ENCODE assay signal across 21 cellular contexts in the genomic region with DNA sequence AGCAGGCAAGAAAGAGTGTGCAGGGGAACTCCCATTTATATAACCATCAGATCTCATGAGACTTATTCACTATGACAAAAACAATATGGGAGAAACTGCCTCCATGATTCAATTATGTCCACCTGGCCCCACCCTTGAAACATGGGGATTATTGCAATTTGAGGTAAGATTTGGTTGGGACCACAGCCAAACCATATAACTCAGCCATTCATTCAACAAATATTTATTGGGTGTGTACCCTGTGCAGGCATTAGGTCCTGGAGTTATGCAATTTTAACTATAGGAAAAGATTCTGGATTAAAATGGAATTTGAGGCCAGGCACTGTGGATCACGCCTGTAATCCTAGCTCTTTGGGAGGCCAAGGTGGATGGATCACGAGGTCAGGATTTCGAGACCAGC.
"Had no signal": no experiment of that assay in that cellular context is flagged by ENCODE, and none has a peak within 500 bp of the region (broad histone marks: within the 10 kb centered on the region; RNA-seq: fewer than 3 reads in every experiment).

No MANE protein-coding gene starts in this region.

- H3K27ac ChIP-seq: cardiac muscle cell, gastrocnemius medialis, pancreas, psoas muscle, tibial artery had no signal

- H3K4me3 ChIP-seq: cardiac muscle cell, gastrocnemius medialis, pancreas, psoas muscle, tibial artery had no signal

- H3K4me1 ChIP-seq: pancreas, tibial artery had no signal

- ATAC-seq: activated T-cell treated with anti-CD3 and anti-CD28 coated beads, Interleukin-2, amount 50 U/mL, for 72 hours; gastrocnemius medialis; left colon; pancreas; psoas muscle; right cardiac atrium; stimulated activated naive CD8-positive, alpha-beta T cell treated with anti-CD3 and anti-CD28 coated beads, Interleukin-15, amount 100 ng/mL, for 72 hours; T-helper 17 cell had no signal

- H3K4me3 Mint-ChIP-seq: activated B cell treated with CpG ODN at 0.5 μM for 24 hours; activated CD4-positive, alpha-beta memory T cell treated with anti-CD3 and anti-CD28 coated beads for 36 hours; activated naive CD4-positive, alpha-beta T cell treated with anti-CD3 and anti-CD28 coated beads for 36 hours; activated naive CD8-positive, alpha-beta T cell treated with anti-CD3 and anti-CD28 coated beads, Interleukin-2, amount 10 ng/mL, durations not matched to agents 7 days and 5 days; activated T-cell treated with anti-CD3 and anti-CD28 coated beads, Interleukin-2, amount 50 U/mL, for 72 hours; nephron progenitor cell; stimulated activated naive CD8-positive, alpha-beta T cell treated with anti-CD3 and anti-CD28 coated beads, Interleukin-15, amount 100 ng/mL, for 72 hours; T-helper 17 cell had no signal

- DNase-seq: activated B cell treated with CpG ODN at 0.5 μM for 24 hours; activated CD4-positive, alpha-beta memory T cell treated with anti-CD3 and anti-CD28 coated beads for 36 hours; activated CD4-positive, alpha-beta T cell treated with anti-CD3 and anti-CD28 coated beads for 4 hours; activated effector memory CD4-positive, alpha-beta T cell treated with Interleukin-2 at 50 U/mL for 16 hours; activated naive CD4-positive, alpha-beta T cell treated with anti-CD3 and anti-CD28 coated beads for 36 hours; activated naive CD8-positive, alpha-beta T cell treated with anti-CD3 and anti-CD28 coated beads, Interleukin-2, amount 10 ng/mL, durations not matched to agents 7 days and 5 days; activated T-cell treated with anti-CD3 and anti-CD28 coated beads, Interleukin-2, amount 50 U/mL, for 72 hours; amygdala; gastrocnemius medialis; hypothalamus; left colon; mesenchymal stem cell; nephron progenitor cell; pancreas; psoas muscle; right cardiac atrium; stimulated activated CD4-positive, alpha-beta T cell treated with anti-CD3 and anti-CD28 coated beads, Interleukin-1b, Interleukin-23, amount 100 ng/mL, for 48 hours; stimulated activated naive CD8-positive, alpha-beta T cell treated with anti-CD3 and anti-CD28 coated beads, Interleukin-15, amount 100 ng/mL, for 72 hours; T-helper 17 cell; tibial artery had no signal

- H3K36me3 ChIP-seq: cardiac muscle cell, gastrocnemius medialis, pancreas, tibial artery had no signal

- H3K27me3 ChIP-seq: cardiac muscle cell, gastrocnemius medialis, pancreas, tibial artery had no signal

- H3K9me3 Mint-ChIP-seq: activated B cell treated with CpG ODN at 0.5 μM for 24 hours; activated CD4-positive, alpha-beta memory T cell treated with anti-CD3 and anti-CD28 coated beads for 36 hours; activated naive CD4-positive, alpha-beta T cell treated with anti-CD3 and anti-CD28 coated beads for 36 hours; activated naive CD8-positive, alpha-beta T cell treated with anti-CD3 and anti-CD28 coated beads, Interleukin-2, amount 10 ng/mL, durations not matched to agents 7 days and 5 days; activated T-cell treated with anti-CD3 and anti-CD28 coated beads, Interleukin-2, amount 50 U/mL, for 72 hours; nephron progenitor cell; stimulated activated naive CD8-positive, alpha-beta T cell treated with anti-CD3 and anti-CD28 coated beads, Interleukin-15, amount 100 ng/mL, for 72 hours had no signal

- H3K27me3 Mint-ChIP-seq: activated B cell treated with CpG ODN at 0.5 μM for 24 hours; activated CD4-positive, alpha-beta memory T cell treated with anti-CD3 and anti-CD28 coated beads for 36 hours; activated naive CD8-positive, alpha-beta T cell treated with anti-CD3 and anti-CD28 coated beads, Interleukin-2, amount 10 ng/mL, durations not matched to agents 7 days and 5 days; stimulated activated naive CD8-positive, alpha-beta T cell treated with anti-CD3 and anti-CD28 coated beads, Interleukin-15, amount 100 ng/mL, for 72 hours had no signal

- H3K27ac Mint-ChIP-seq: activated B cell treated with CpG ODN at 0.5 μM for 24 hours; activated CD4-positive, alpha-beta memory T cell treated with anti-CD3 and anti-CD28 coated beads for 36 hours; activated naive CD4-positive, alpha-beta T cell treated with anti-CD3 and anti-CD28 coated beads for 36 hours; activated naive CD8-positive, alpha-beta T cell treated with anti-CD3 and anti-CD28 coated beads, Interleukin-2, amount 10 ng/mL, durations not matched to agents 7 days and 5 days; activated T-cell treated with anti-CD3 and anti-CD28 coated beads, Interleukin-2, amount 50 U/mL, for 72 hours; nephron progenitor cell; stimulated activated naive CD8-positive, alpha-beta T cell treated with anti-CD3 and anti-CD28 coated beads, Interleukin-15, amount 100 ng/mL, for 72 hours; T-helper 17 cell had no signal

- H3K36me3 Mint-ChIP-seq: activated CD4-positive, alpha-beta memory T cell treated with anti-CD3 and anti-CD28 coated beads for 36 hours; activated naive CD8-positive, alpha-beta T cell treated with anti-CD3 and anti-CD28 coated beads, Interleukin-2, amount 10 ng/mL, durations not matched to agents 7 days and 5 days had no signal

- H3K9me3 ChIP-seq: gastrocnemius medialis, pancreas, psoas muscle, tibial artery had no signal

- H3K4me1 Mint-ChIP-seq: activated B cell treated with CpG ODN at 0.5 μM for 24 hours; activated naive CD8-positive, alpha-beta T cell treated with anti-CD3 and anti-CD28 coated beads, Interleukin-2, amount 10 ng/mL, durations not matched to agents 7 days and 5 days; stimulated activated naive CD8-positive, alpha-beta T cell treated with anti-CD3 and anti-CD28 coated beads, Interleukin-15, amount 100 ng/mL, for 72 hours; T-helper 17 cell had no signal
